In genomic region chr11:86064236-86064803, GRCh38 we compare ENCODE assay signal across 1 cellular context.
A peak's percentile ranks its signal among the peaks of the same experiment; 100 is the strongest.
TF ChIP-seq lines count a peak whose summit lies in the region.

No MANE protein-coding gene starts in this region.

TF ChIP-seq in SK-N-SH, 30 proteins besides CTCF, POLR2A, EP300 and RAD21 (continued from another document):
- TF ChIP-seq ZBTB33 (IDR thresholded peaks at IDR 0.05; ENCODE audit: borderline replicate concordance, low read depth) (no peak), RCOR1 (IDR thresholded peaks at IDR 0.05; ENCODE audit: low read length) (no peak), ELF1 (IDR thresholded peaks at IDR 0.05) (no peak), MAX (IDR thresholded peaks at IDR 0.05; ENCODE audit: low read depth) (0 out of 2 replicates have a peak, but pooled peaks have one; percentile 27), FOSL2 (IDR thresholded peaks at IDR 0.05; ENCODE audit: borderline replicate concordance, low read depth) (peak; percentile 59; the same call in 1 of the 2 replicates), GABPA (IDR thresholded peaks at IDR 0.05; ENCODE audit: low read depth) (no peak), JUND (IDR thresholded peaks at IDR 0.05) (peak; percentile 32; the same call in 1 of the 2 replicates), REST (IDR thresholded peaks at IDR 0.05; ENCODE audit: low read depth, low read length) (no peak), TCF12 (IDR thresholded peaks at IDR 0.05) (peak; percentile 58), IRF3 (IDR thresholded peaks at IDR 0.05; ENCODE audit: low read depth, low read length) (no peak), USF2 (IDR thresholded peaks at IDR 0.05; ENCODE audit: borderline replicate concordance, low read depth, low read length) (no peak), FOXJ3 (CRISPR knock-in tag; IDR thresholded peaks at IDR 0.05) (no peak), MEF2A (IDR thresholded peaks at IDR 0.05; ENCODE audit: borderline replicate concordance, low read depth) (no peak)
